In genomic region chr17:4947411-4948165, GRCh38 we compare ENCODE assay signal across 1 cellular context.
A peak's percentile ranks its signal among the peaks of the same experiment; 100 is the strongest.
TF ChIP-seq lines count a peak whose summit lies in the region.

No MANE protein-coding gene starts in this region.

TF ChIP-seq in K562, 482 proteins besides CTCF, POLR2A, EP300 and RAD21 (continued from another document):
- TF ChIP-seq ZNF639 (CRISPR knock-in tag; conservative IDR thresholded peaks at IDR 0.05 in 1 of 2, IDR thresholded peaks at IDR 0.05 in 1 of 2), result no peak; a peak in 1 of 4 replicates
- TF ChIP-seq TFAP4 (CRISPR knock-in tag; IDR thresholded peaks at IDR 0.05; ENCODE audit: borderline replicate concordance), result peak; percentile 11; the same call in 1 of the 2 replicates
- 0 out of 2 replicates have a peak, but pooled peaks have one; percentile 65 for TF ChIP-seq SRSF3 (IDR thresholded peaks at IDR 0.05; ENCODE audit: insufficient read depth, low read length)
- TF ChIP-seq MGA (IDR thresholded peaks at IDR 0.05), result no peak
- TF ChIP-seq HDAC1 (IDR thresholded peaks at IDR 0.05), result 0 out of 4 replicates have a peak, but pooled peaks of 1 of the 2 experiments have one; percentile 54
- TF ChIP-seq SIX5 (IDR thresholded peaks at IDR 0.05; ENCODE audit: borderline replicate concordance in 1 of 2, insufficient read depth in 1 of 2, low read depth in 1 of 2, low read length in 2 of 2), result no peak
- TF ChIP-seq ARID1B (IDR thresholded peaks at IDR 0.05), result no peak
- peak; percentile 48; the same call in 1 of the 2 replicates for TF ChIP-seq MAX (CRISPR knock-in tag; IDR thresholded peaks at IDR 0.05)
- no peak for TF ChIP-seq SMAD2 (IDR thresholded peaks at IDR 0.05; ENCODE audit: low read depth, low read length)
- no peak for TF ChIP-seq ZNF217 (CRISPR knock-in tag; IDR thresholded peaks at IDR 0.05)
- no peak for TF ChIP-seq ERF (CRISPR knock-in tag; IDR thresholded peaks at IDR 0.05)
- TF ChIP-seq RREB1 (CRISPR knock-in tag; IDR thresholded peaks at IDR 0.05), result no peak
- no peak for TF ChIP-seq ZNF239 (CRISPR knock-in tag; IDR thresholded peaks at IDR 0.05)
- TF ChIP-seq BRD4 (IDR thresholded peaks at IDR 0.05), result 0 out of 2 replicates have a peak, but pooled peaks have one; percentile 61
- TF ChIP-seq NKRF (IDR thresholded peaks at IDR 0.05; ENCODE audit: borderline replicate concordance), result peak; percentile 32; the same call in 1 of the 2 replicates
- TF ChIP-seq ZNF124 (CRISPR knock-in tag; IDR thresholded peaks at IDR 0.05), result no peak
- TF ChIP-seq HMG20A (CRISPR knock-in tag; conservative IDR thresholded peaks at IDR 0.05), result no peak
- peak; percentile 70; the same call in 1 of the 2 replicates for TF ChIP-seq ARID4B (CRISPR knock-in tag; IDR thresholded peaks at IDR 0.05)
- TF ChIP-seq ZNF174 (CRISPR knock-in tag; IDR thresholded peaks at IDR 0.05), result no peak
- TF ChIP-seq SRSF7 (optimal IDR thresholded peaks at IDR 0.05; ENCODE audit: low read depth, low read length), result no peak
- 0 out of 4 replicates have a peak, but pooled peaks of 1 of the 2 experiments have one; percentile 27 for TF ChIP-seq TEAD1 (CRISPR knock-in tag; IDR thresholded peaks at IDR 0.05)
- peak; percentile 52 for TF ChIP-seq CHD1 (IDR thresholded peaks at IDR 0.05; ENCODE audit: low read length)
- no peak for TF ChIP-seq CBX2 (IDR thresholded peaks at IDR 0.05; ENCODE audit: insufficient read depth, low read length, poor library complexity, severe bottlenecking)
- peak; percentile 59 for TF ChIP-seq ELF1 (tag; IDR thresholded peaks at IDR 0.05)
- no peak for TF ChIP-seq OTX1 (CRISPR knock-in tag; IDR thresholded peaks at IDR 0.05)
- peak; percentile 54 for TF ChIP-seq EP400 (IDR thresholded peaks at IDR 0.05)
